ENCODE assay signal across 17 cellular contexts in genomic region chr2:162075689-162076132, GRCh38. TPM values are rescaled to one million over a fixed set of nuclear protein-coding genes. Genes with fewer than 3 reads are reported as not detected.
DNase-seq lines count a peak whose midpoint lies in the region; ATAC-seq lines count a peak whose summit lies in the region.
"Had no signal": no experiment of that assay in that cellular context is flagged by ENCODE, and none has a peak within 500 bp of the region (broad histone marks: within the 10 kb centered on the region; RNA-seq: fewer than 3 reads in every experiment).

No MANE protein-coding gene starts in this region.

- no peak overlapping the region for H3K27ac Mint-ChIP-seq in activated T-helper 2 cell treated with anti-CD3 and anti-CD28 coated beads, Interferon-gamma antibody, Interleukin-2, Interleukin-4, amounts not matched to agents 10 μg/mL and 5 μg/mL and 100 μg/mL, durations not matched to agents 14 hours and 24 hours and 36 hours

- peaks cover 36% of the 10 kb centered on the region for H3K4me1 Mint-ChIP-seq in activated T-helper 2 cell treated with anti-CD3 and anti-CD28 coated beads, Interferon-gamma antibody, Interleukin-2, Interleukin-4, amounts not matched to agents 10 μg/mL and 5 μg/mL and 100 μg/mL, durations not matched to agents 14 hours and 24 hours and 36 hours (ENCODE audit: low read depth)

- H3K27me3 Mint-ChIP-seq in activated T-helper 2 cell treated with anti-CD3 and anti-CD28 coated beads, Interferon-gamma antibody, Interleukin-2, Interleukin-4, amounts not matched to agents 10 μg/mL and 5 μg/mL and 100 μg/mL, durations not matched to agents 14 hours and 24 hours and 36 hours (ENCODE audit: low read depth) = no peaks in the 10 kb centered on the region

- peaks cover 37% of the 10 kb centered on the region for H3K9me3 Mint-ChIP-seq in activated T-helper 2 cell treated with anti-CD3 and anti-CD28 coated beads, Interferon-gamma antibody, Interleukin-2, Interleukin-4, amounts not matched to agents 10 μg/mL and 5 μg/mL and 100 μg/mL, durations not matched to agents 14 hours and 24 hours and 36 hours

- no peak for ATAC-seq in GM19397 (IDR thresholded peaks at IDR 0.05; ENCODE audit: unreplicated experiment)
- no peak for ATAC-seq in HG03442 (IDR thresholded peaks at IDR 0.05; ENCODE audit: unreplicated experiment)

- peak overlapping the region; percentile 87 for H3K4me3 Mint-ChIP-seq in activated T-helper 2 cell treated with anti-CD3 and anti-CD28 coated beads, Interferon-gamma antibody, Interleukin-2, Interleukin-4, amounts not matched to agents 10 μg/mL and 5 μg/mL and 100 μg/mL, durations not matched to agents 14 hours and 24 hours and 36 hours (ENCODE audit: low read depth)

- peaks cover 59% of the 10 kb centered on the region for H3K36me3 Mint-ChIP-seq in activated T-helper 2 cell treated with anti-CD3 and anti-CD28 coated beads, Interferon-gamma antibody, Interleukin-2, Interleukin-4, amounts not matched to agents 10 μg/mL and 5 μg/mL and 100 μg/mL, durations not matched to agents 14 hours and 24 hours and 36 hours (ENCODE audit: low read depth)

- DNase-seq in NCI-H82 (lab: John Stamatoyannopoulos, UW) = peak; percentile 61
- no peak for DNase-seq in NCI-H82 treated with DMSO at 0.1 percent for 48 hours (lab: John Stamatoyannopoulos, UW; ENCODE audit: unreplicated experiment)
- peak; percentile 42 for DNase-seq in EL
- no peak for DNase-seq in activated T-helper 2 cell treated with anti-CD3 and anti-CD28 coated beads, Interferon-gamma antibody, Interleukin-2, Interleukin-4, amounts not matched to agents 10 μg/mL and 5 μg/mL and 100 μg/mL, durations not matched to agents 14 hours and 24 hours and 36 hours (ENCODE audit: low spot score)
- DNase-seq in myocyte (ENCODE audit: low read depth) = peak; percentile 50
- no peak for DNase-seq in activated effector memory CD4-positive, alpha-beta T cell treated with anti-CD3 and anti-CD28 coated beads, Interleukin-2, amount 50 U/mL, for 16 hours
- DNase-seq: activated CD4-positive, alpha-beta T cell treated with anti-CD3 and anti-CD28 coated beads for 4 hours; activated naive CD4-positive, alpha-beta T cell; cerebellar nuclear complex; DMS79; H7; islet precursor cell; NCI-H1436 treated with DMSO at 0.1 percent for 48 hours; NCI-H774; transverse colon had no signal

- intact Hi-C loops in activated T-helper 2 cell treated with anti-CD3 and anti-CD28 coated beads, Interferon-gamma antibody, Interleukin-2, Interleukin-4, amounts not matched to agents 10 μg/mL and 5 μg/mL and 100 μg/mL, durations not matched to agents 14 hours and 24 hours and 36 hours (cut with micrococcal nuclease) = no loop called here

RNA-seq across cellular contexts. Expression of gene DPP4, which starts 1.7 kb away (rescaled TPM):
- total RNA-seq in activated T-helper 2 cell treated with anti-CD3 and anti-CD28 coated beads, Interferon-gamma antibody, Interleukin-2, Interleukin-4, amounts not matched to agents 10 μg/mL and 5 μg/mL and 100 μg/mL, durations not matched to agents 14 hours and 24 hours and 36 hours = 65.8 and 67.0 TPM in 2 replicates
- total RNA-seq in myocyte = 13.0 and 19.6 TPM in 2 replicates
- 2.8 TPM for polyA plus RNA-seq in myocyte (2012)

Comparison
In these comparisons a context has a peak if more than half of its experiments do, and no peak if none do; other contexts are left out.
1. DNase-seq: peak in NCI-H82 (single experiment), EL (single experiment) and myocyte (single experiment); none in NCI-H82 treated with DMSO at 0.1 percent for 48 hours (single experiment), activated T-helper 2 cell treated with anti-CD3 and anti-CD28 coated beads, Interferon-gamma antibody, Interleukin-2, Interleukin-4, amounts not matched to agents 10 μg/mL and 5 μg/mL and 100 μg/mL, durations not matched to agents 14 hours and 24 hours and 36 hours (single experiment) and activated effector memory CD4-positive, alpha-beta T cell treated with anti-CD3 and anti-CD28 coated beads, Interleukin-2, amount 50 U/mL, for 16 hours (single experiment).